23 cellular contexts compared by ENCODE assay signal in the genomic region with DNA sequence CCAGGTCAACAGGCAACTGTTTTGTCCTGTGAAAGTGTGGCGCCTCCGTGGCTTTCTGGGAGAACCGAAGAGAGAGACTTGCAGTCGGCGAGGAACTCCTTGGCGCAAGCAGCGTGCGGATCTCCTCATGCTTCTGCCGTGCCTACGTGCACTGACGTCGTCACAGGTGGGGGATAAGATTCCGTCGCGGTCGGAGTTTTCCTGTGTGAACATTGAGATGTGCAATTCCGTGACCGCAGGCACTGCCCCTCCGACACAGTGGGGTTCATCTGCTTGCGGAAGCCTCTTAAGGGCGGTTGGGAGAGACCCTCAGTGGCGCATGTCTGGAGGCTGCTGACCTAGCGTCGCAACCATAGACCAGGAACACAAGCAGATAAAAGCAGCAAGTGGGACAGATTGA.
DNase-seq lines count a peak whose midpoint lies in the region; ATAC-seq and TF ChIP-seq lines count a peak whose summit lies in the region.
"Had no signal": no experiment of that assay in that cellular context is flagged by ENCODE, and none has a peak within 500 bp of the region (broad histone marks: within the 10 kb centered on the region; RNA-seq: fewer than 3 reads in every experiment).

No MANE protein-coding gene starts in this region.

- H3K4me3 ChIP-seq in Karpas-422 (ENCODE audit: low read length), result peak overlapping the region; percentile 57; the same call in 1 of the 2 replicates
- H3K4me3 ChIP-seq: BLaER1 treated with 17β-estradiol and CSF1 and Interleukin-3, amounts not matched to agents 10 nM and 100 nM; coronary artery; right atrium auricular region had no signal

- no peak overlapping the region for H3K4me3 Mint-ChIP-seq in activated T-cell treated with anti-CD3 and anti-CD28 coated beads, Interleukin-2, amount 50 U/mL, for 24 hours
- H3K4me3 Mint-ChIP-seq in activated naive CD8-positive, alpha-beta T cell treated with anti-CD3 and anti-CD28 coated beads, Interleukin-2, amount 50 U/mL, for 24 hours, result no peak overlapping the region
- H3K4me3 Mint-ChIP-seq in progenitor cell of endocrine pancreas (ENCODE audit: low read depth), result no peak overlapping the region

- H3K4me2 ChIP-seq in Karpas-422 (ENCODE audit: low read depth, low read length, poor library complexity, severe bottlenecking), result peak overlapping the region; percentile 72

- no peak overlapping the region for H2AFZ ChIP-seq in Karpas-422 (ENCODE audit: low read length)

- H3K36me3 ChIP-seq in Karpas-422 (ENCODE audit: insufficient read depth, low read length), result no peaks in the 10 kb centered on the region
- H3K36me3 ChIP-seq: right atrium auricular region had no signal

- no peaks in the 10 kb centered on the region for H3K9me3 Mint-ChIP-seq in activated T-cell treated with anti-CD3 and anti-CD28 coated beads, Interleukin-2, amount 50 U/mL, for 24 hours
- H3K9me3 Mint-ChIP-seq in activated naive CD8-positive, alpha-beta T cell treated with anti-CD3 and anti-CD28 coated beads, Interleukin-2, amount 50 U/mL, for 24 hours, result no peaks in the 10 kb centered on the region
- H3K9me3 Mint-ChIP-seq in progenitor cell of endocrine pancreas (ENCODE audit: low read depth), result no peaks in the 10 kb centered on the region

- no peaks in the 10 kb centered on the region for H3K27me3 ChIP-seq in Karpas-422 (ENCODE audit: low read length)
- H3K27me3 ChIP-seq: BLaER1 treated with 17β-estradiol and CSF1 and Interleukin-3, amounts not matched to agents 10 nM and 100 nM; right atrium auricular region had no signal

- peak overlapping the region; percentile 95 for H3K27ac ChIP-seq in Karpas-422 (ENCODE audit: low read length)
- H3K27ac ChIP-seq: BLaER1 treated with 17β-estradiol and CSF1 and Interleukin-3, amounts not matched to agents 10 nM and 100 nM; coronary artery; right atrium auricular region had no signal

- peaks cover 81% of the 10 kb centered on the region for H3K4me1 Mint-ChIP-seq in activated T-cell treated with anti-CD3 and anti-CD28 coated beads, Interleukin-2, amount 50 U/mL, for 24 hours (ENCODE audit: low read depth)
- H3K4me1 Mint-ChIP-seq in activated naive CD8-positive, alpha-beta T cell treated with anti-CD3 and anti-CD28 coated beads, Interleukin-2, amount 50 U/mL, for 24 hours, result peaks cover 87% of the 10 kb centered on the region
- H3K4me1 Mint-ChIP-seq in progenitor cell of endocrine pancreas (ENCODE audit: low read depth), result no peaks in the 10 kb centered on the region

- peaks cover 53% of the 10 kb centered on the region for H3K36me3 Mint-ChIP-seq in activated T-cell treated with anti-CD3 and anti-CD28 coated beads, Interleukin-2, amount 50 U/mL, for 24 hours (ENCODE audit: low read depth)
- H3K36me3 Mint-ChIP-seq in activated naive CD8-positive, alpha-beta T cell treated with anti-CD3 and anti-CD28 coated beads, Interleukin-2, amount 50 U/mL, for 24 hours (ENCODE audit: low read depth), result peaks cover 39% of the 10 kb centered on the region
- H3K36me3 Mint-ChIP-seq in progenitor cell of endocrine pancreas (ENCODE audit: insufficient read depth), result peaks cover 3% of the 10 kb centered on the region

- H3K27me3 Mint-ChIP-seq in activated T-cell treated with anti-CD3 and anti-CD28 coated beads, Interleukin-2, amount 50 U/mL, for 24 hours, result no peaks in the 10 kb centered on the region
- no peaks in the 10 kb centered on the region for H3K27me3 Mint-ChIP-seq in activated naive CD8-positive, alpha-beta T cell treated with anti-CD3 and anti-CD28 coated beads, Interleukin-2, amount 50 U/mL, for 24 hours
- no peaks in the 10 kb centered on the region for H3K27me3 Mint-ChIP-seq in progenitor cell of endocrine pancreas

- peak; percentile 30 for DNase-seq in activated T-cell treated with anti-CD3 and anti-CD28 coated beads, Interleukin-2, amount 50 U/mL, for 24 hours
- DNase-seq in activated T-cell treated with anti-CD3 and anti-CD28 coated beads for 4 hours (no peak), Karpas-422 (no peak), posterior vena cava (ENCODE audit: low spot score) (peak; percentile 66), progenitor cell of endocrine pancreas (ENCODE audit: low spot score, unreplicated experiment) (no peak), amniotic stem cell (lab: John Stamatoyannopoulos, UW) (no peak)
- no peak for DNase-seq in activated naive CD8-positive, alpha-beta T cell treated with anti-CD3 and anti-CD28 coated beads, Interleukin-2, amount 50 U/mL, for 24 hours
- DNase-seq: ACHN; activated CD4-positive, alpha-beta T cell treated with anti-CD3 and anti-CD28 coated beads for 4 hours; Calu3; GOT3; kidney glomerular epithelial cell; NCI-H1105; NCI-H2081; NCI-H345; NCI-H82; occipital lobe; Right ventricle myocardium superior; stimulated activated CD8-positive, alpha-beta memory T cell treated with anti-CD3 and anti-CD28 coated beads, Interleukin-4, amount 100 ng/mL, for 48 hours had no signal

- H3K9me3 ChIP-seq in Karpas-422 (ENCODE audit: low read length), result no peaks in the 10 kb centered on the region
- H3K9me3 ChIP-seq: BLaER1 treated with 17β-estradiol and CSF1 and Interleukin-3, amounts not matched to agents 10 nM and 100 nM; right atrium auricular region had no signal

- H3K9me2 ChIP-seq in Karpas-422 (replicated peaks; ENCODE audit: insufficient read depth, low read length), result no peaks in the 10 kb centered on the region

- peak overlapping the region; percentile 68; the same call in 1 of the 2 replicates for H3K9ac ChIP-seq in Karpas-422 (ENCODE audit: low read length)
- H3K9ac ChIP-seq: BLaER1 treated with 17β-estradiol and CSF1 and Interleukin-3, amounts not matched to agents 10 nM and 100 nM had no signal

- intact Hi-C loops in posterior vena cava (cut with DNase I), result no loop called here

- ATAC-seq in activated naive CD8-positive, alpha-beta T cell treated with anti-CD3 and anti-CD28 coated beads, Interleukin-2, amount 50 U/mL, for 24 hours, result no peak
- ATAC-seq in HG02588 (IDR thresholded peaks at IDR 0.05; ENCODE audit: unreplicated experiment), result no peak

- peaks cover 57% of the 10 kb centered on the region for H3K4me1 ChIP-seq in Karpas-422 (ENCODE audit: low read length)

- H4K20me1 ChIP-seq in Karpas-422 (ENCODE audit: insufficient read depth, low read depth, low read length), result no peaks in the 10 kb centered on the region

- no peak for TF ChIP-seq CTCF in progenitor cell of endocrine pancreas (IDR thresholded peaks at IDR 0.05; ENCODE audit: unreplicated experiment)

- peaks cover 21% of the 10 kb centered on the region for H3K79me2 ChIP-seq in Karpas-422 (ENCODE audit: low read length)

- peak overlapping the region; percentile 72 for H3K27ac Mint-ChIP-seq in activated T-cell treated with anti-CD3 and anti-CD28 coated beads, Interleukin-2, amount 50 U/mL, for 24 hours
- H3K27ac Mint-ChIP-seq in activated naive CD8-positive, alpha-beta T cell treated with anti-CD3 and anti-CD28 coated beads, Interleukin-2, amount 50 U/mL, for 24 hours, result peak overlapping the region; percentile 79
- H3K27ac Mint-ChIP-seq in progenitor cell of endocrine pancreas, result no peak overlapping the region

Comparison
In these comparisons a context has a peak if more than half of its experiments do, and no peak if none do; other contexts are left out.
1. DNase-seq: peak in activated T-cell treated with anti-CD3 and anti-CD28 coated beads, Interleukin-2, amount 50 U/mL, for 24 hours (single experiment) and posterior vena cava (single experiment); none in activated T-cell treated with anti-CD3 and anti-CD28 coated beads for 4 hours (single experiment), Karpas-422 (single experiment), activated naive CD8-positive, alpha-beta T cell treated with anti-CD3 and anti-CD28 coated beads, Interleukin-2, amount 50 U/mL, for 24 hours (single experiment), progenitor cell of endocrine pancreas (single experiment) and amniotic stem cell (single experiment).